In genomic region chr9:71624728-71625127, GRCh38 we compare ENCODE assay signal across 19 cellular contexts.
"Had no signal": no experiment of that assay in that cellular context is flagged by ENCODE, and none has a peak within 500 bp of the region (broad histone marks: within the 10 kb centered on the region; RNA-seq: fewer than 3 reads in every experiment).

No MANE protein-coding gene starts in this region.

- H2AFZ ChIP-seq: parathyroid adenoma had no signal

- H3K79me2 ChIP-seq: parathyroid adenoma had no signal

- H3K9me3 ChIP-seq: ascending aorta, stomach, thoracic aorta had no signal

- H3K27me3 ChIP-seq: ascending aorta, stomach had no signal

- H3K4me3 ChIP-seq: ascending aorta, coronary artery, lung, stomach, thoracic aorta had no signal

- H3K27ac ChIP-seq: ascending aorta, coronary artery, epithelial cell of prostate, parathyroid adenoma, stomach, thoracic aorta had no signal

- H3K4me1 ChIP-seq: ascending aorta, parathyroid adenoma, stomach had no signal

- H3K9ac ChIP-seq: parathyroid adenoma had no signal

- ATAC-seq: activated CD8-positive, alpha-beta memory T cell treated with anti-CD3 and anti-CD28 coated beads, Interleukin-2, amount 10 ng/mL, durations not matched to agents 7 days and 5 days; activated T-cell treated with anti-CD3 and anti-CD28 coated beads, Interleukin-2, amount 50 U/mL, for 72 hours; left cardiac atrium had no signal

- H3K36me3 ChIP-seq: ascending aorta, stomach, thoracic aorta had no signal

- DNase-seq: activated B cell treated with CpG ODN at 0.5 μM for 24 hours; activated CD4-positive, alpha-beta T cell treated with anti-CD3 and anti-CD28 coated beads, Interleukin-2, amount 50 U/mL, for 1 hour; activated CD8-positive, alpha-beta memory T cell treated with anti-CD3 and anti-CD28 coated beads, Interleukin-2, amount 10 ng/mL, durations not matched to agents 7 days and 5 days; activated gamma-delta T cell treated with Interleukin-2 at 50 U/mL for 16 hours; activated T-cell treated with anti-CD3 and anti-CD28 coated beads, Interleukin-2, amount 50 U/mL, for 72 hours; effector CD4-positive, alpha-beta T cell; foreskin fibroblast; left cardiac atrium; midbrain; naive B cell; retina; small intestine; stomach had no signal
